Comparison of ENCODE assay signal across 8 cellular contexts in the genomic region with DNA sequence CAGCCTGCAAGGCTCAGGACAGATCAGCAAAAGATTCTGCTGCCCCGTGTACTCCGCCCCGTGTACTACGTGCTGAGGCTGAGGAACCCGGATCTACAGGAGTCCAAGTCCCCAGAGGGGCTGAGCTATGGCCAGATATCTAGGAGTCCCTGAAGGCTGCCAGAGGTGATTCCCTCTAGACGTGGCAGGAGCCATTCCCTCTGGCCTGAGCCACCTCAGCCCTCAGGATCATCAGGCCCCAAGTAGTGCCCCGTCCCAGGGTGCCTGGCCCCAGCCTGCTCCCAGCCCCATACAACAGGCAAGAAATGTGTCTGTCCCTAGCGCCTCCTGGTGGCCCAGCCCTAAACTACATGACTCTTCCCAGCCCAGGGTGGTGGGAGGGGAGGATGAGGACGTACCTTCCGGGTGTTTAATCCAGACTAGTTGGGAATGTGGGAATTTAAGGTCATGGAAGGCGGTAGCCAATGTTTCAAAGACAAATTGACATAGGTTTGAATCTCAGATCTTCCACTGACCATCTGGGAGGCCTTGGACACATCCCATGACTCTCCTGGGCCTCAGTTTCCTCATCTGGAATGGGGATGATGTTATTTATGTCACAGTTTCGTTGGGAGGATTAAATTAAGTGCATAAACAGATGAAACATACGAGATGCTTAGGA. TPM values are rescaled to one million over a fixed set of nuclear protein-coding genes. Genes with fewer than 3 reads are reported as not detected.
DNase-seq lines count a peak whose midpoint lies in the region; ATAC-seq lines count a peak whose summit lies in the region.

No MANE protein-coding gene starts in this region.

- H3K18ac ChIP-seq in mesendoderm (ENCODE audit: low read length), result no peak overlapping the region

- H3K4me1 ChIP-seq in duodenal mucosa (ENCODE audit: control insufficient read depth in 1 of 2, insufficient read depth in 2 of 2, low read length in 2 of 2), result peaks cover 27 to 28% of the 10 kb centered on the region in 2 donors
- peaks cover 2% of the 10 kb centered on the region for H3K4me1 ChIP-seq in mesendoderm (ENCODE audit: control insufficient read depth, low read depth, low read length)

- DNase-seq in DMS153 treated with DMSO at 0.1 percent for 48 hours (lab: John Stamatoyannopoulos, UW; ENCODE audit: unreplicated experiment) (peak; percentile 50), NCI-H69 (lab: John Stamatoyannopoulos, UW) (peak; percentile 52), mesendoderm (peak; percentile 90)
- peak; percentile 91 to 93 for DNase-seq in activated CD4-positive, alpha-beta T cell treated with anti-CD3 and anti-CD28 coated beads, Interleukin-2, amount 50 U/mL, for 48 hours
- DNase-seq in stimulated activated CD8-positive, alpha-beta memory T cell treated with anti-CD3 and anti-CD28 coated beads, Interleukin-15, amount 100 ng/mL, for 24 hours (ENCODE audit: low read depth), result peak; percentile 74

- H2AK5ac ChIP-seq in mesendoderm (ENCODE audit: low read length), result no peak overlapping the region

- ATAC-seq in HG02840 (IDR thresholded peaks at IDR 0.05; ENCODE audit: low FRiP score, unreplicated experiment) (peak; percentile 60), HG03159 (IDR thresholded peaks at IDR 0.05; ENCODE audit: unreplicated experiment) (no peak)

- H3K79me1 ChIP-seq in mesendoderm (ENCODE audit: low read length), result no peaks in the 10 kb centered on the region

- H2BK120ac ChIP-seq in mesendoderm (ENCODE audit: low read depth, low read length), result no peak overlapping the region

- no peak overlapping the region for H3K56ac ChIP-seq in mesendoderm (ENCODE audit: low read length)

- H4K8ac ChIP-seq in mesendoderm (ENCODE audit: low read depth, low read length), result no peak overlapping the region

- peak overlapping the region; percentile 44 to 45 for H3K9ac ChIP-seq in duodenal mucosa (ENCODE audit: low read depth in 1 of 2, low read length in 2 of 2)
- H3K9ac ChIP-seq in mesendoderm (ENCODE audit: low read length), result no peak overlapping the region

- no peak overlapping the region for H2BK15ac ChIP-seq in mesendoderm (replicated peaks; ENCODE audit: low read depth)

- no peaks in the 10 kb centered on the region for H3K79me2 ChIP-seq in mesendoderm (ENCODE audit: control insufficient read depth, insufficient read depth, low read length)

- H3K27ac ChIP-seq in duodenal mucosa (ENCODE audit: low read depth, low read length) (no peak overlapping the region), mesendoderm (ENCODE audit: low read depth, low read length) (no peak overlapping the region)

- H3K4me3 ChIP-seq in duodenal mucosa (ENCODE audit: low read depth in 1 of 2, low read length in 2 of 2) (no peak overlapping the region), mesendoderm (ENCODE audit: low read length) (no peak overlapping the region)

- H3K23ac ChIP-seq in mesendoderm (ENCODE audit: low read length), result no peak overlapping the region

- H3K9me3 ChIP-seq in duodenal mucosa (ENCODE audit: control insufficient read depth in 1 of 2, low read length in 2 of 2), result no peaks in the 10 kb centered on the region

- H3K4ac ChIP-seq in mesendoderm (ENCODE audit: low read depth, low read length), result no peak overlapping the region

- H3K36me3 ChIP-seq in duodenal mucosa (ENCODE audit: control insufficient read depth in 1 of 2, insufficient read depth in 2 of 2, low read length in 2 of 2), result no peaks in the 10 kb centered on the region
- no peaks in the 10 kb centered on the region for H3K36me3 ChIP-seq in mesendoderm (ENCODE audit: control insufficient read depth, insufficient read depth, low read length)

- H4K5ac ChIP-seq in mesendoderm (ENCODE audit: low read length), result no peak overlapping the region

- no peak overlapping the region for H3K4me2 ChIP-seq in mesendoderm (ENCODE audit: low read length)

- no peak overlapping the region for H2BK5ac ChIP-seq in mesendoderm (ENCODE audit: low read length)

- WGBS in mesendoderm (ENCODE audit: extremely low coverage, insufficient coverage, low lambda C conversion rate), result no CpG with 5 or more reads among the region's 13 CpGs

- H3K27me3 ChIP-seq in duodenal mucosa (ENCODE audit: control insufficient read depth in 1 of 2, insufficient read depth in 2 of 2, low read length in 2 of 2) (no peaks in the 10 kb centered on the region), mesendoderm (ENCODE audit: insufficient read depth, low read length, poor library complexity) (no peaks in the 10 kb centered on the region)

RNA-seq across cellular contexts. Expression of gene PTPN1, which starts 49.4 kb away (rescaled TPM):
- 32.0 TPM for polyA plus RNA-seq in mesendoderm (2013, experiment 1 of 2)
- 31.3 TPM for polyA plus RNA-seq in mesendoderm (2013, experiment 2 of 2)
